In the genomic region with DNA sequence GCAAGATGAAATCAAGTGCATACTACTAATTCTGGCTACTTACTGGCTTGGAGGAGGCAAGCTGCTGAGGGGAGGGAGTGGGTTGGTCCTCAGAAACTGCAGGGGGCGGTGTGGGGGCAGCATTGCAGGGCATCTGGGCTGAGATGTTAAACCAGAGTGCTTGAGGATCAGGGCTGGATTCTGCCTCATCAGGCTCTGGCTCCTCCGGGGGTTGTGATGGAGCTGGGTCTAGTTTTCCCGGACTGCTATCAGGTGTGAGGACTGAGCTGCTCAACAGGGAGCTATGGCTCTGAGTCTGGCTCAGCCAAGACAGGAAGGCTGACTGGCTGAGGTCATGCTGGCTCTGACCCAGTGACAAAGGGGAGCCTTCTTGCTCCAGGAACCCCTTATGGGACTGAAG, we compare ENCODE assay signal across 8 cellular contexts. TPM values are rescaled to one million over a fixed set of nuclear protein-coding genes. Genes with fewer than 3 reads are reported as not detected.
DNase-seq lines count a peak whose midpoint lies in the region; ATAC-seq and TF ChIP-seq lines count a peak whose summit lies in the region.

No MANE protein-coding gene starts in this region.

- no peak overlapping the region for H3K9ac ChIP-seq in neural progenitor cell

- H3K4me1 Mint-ChIP-seq in neural progenitor cell, result peaks cover 8% of the 10 kb centered on the region

- TF ChIP-seq CTCF in GM12874 (IDR thresholded peaks at IDR 0.05; ENCODE audit: insufficient read depth, low read depth, low read length), result peak; percentile 37; the same call in 1 of the 2 replicates
- TF ChIP-seq CTCF in neural progenitor cell (IDR thresholded peaks at IDR 0.05), result peak; percentile 12

- no peaks in the 10 kb centered on the region for H3K79me2 ChIP-seq in neural progenitor cell (ENCODE audit: low read depth)

- H3K27me3 Mint-ChIP-seq in neural progenitor cell (ENCODE audit: insufficient read depth, low read depth), result peaks cover 4% of the 10 kb centered on the region

- H3K36me3 ChIP-seq in neural progenitor cell, result peaks cover 14% of the 10 kb centered on the region

- peaks cover 54% of the 10 kb centered on the region for H3K36me3 Mint-ChIP-seq in neural progenitor cell

- no peak overlapping the region for H3K4me2 ChIP-seq in neural progenitor cell

- H3K4me3 Mint-ChIP-seq in neural progenitor cell, result no peak overlapping the region

- H2AFZ ChIP-seq in neural progenitor cell (replicated peaks), result no peak overlapping the region

- no peaks in the 10 kb centered on the region for H4K20me1 ChIP-seq in neural progenitor cell (ENCODE audit: low read depth)

- ATAC-seq in HG02870 (IDR thresholded peaks at IDR 0.05; ENCODE audit: unreplicated experiment), result no peak
- no peak for ATAC-seq in HG03135 (IDR thresholded peaks at IDR 0.05; ENCODE audit: unreplicated experiment)

- H3F3A ChIP-seq in neural progenitor cell (ENCODE audit: low read depth), result peaks cover 3% of the 10 kb centered on the region

- H3K4me1 ChIP-seq in neural progenitor cell, result no peaks in the 10 kb centered on the region

- H3K4me3 ChIP-seq in neural progenitor cell, result no peak overlapping the region

- no peaks in the 10 kb centered on the region for H3K27me3 ChIP-seq in neural progenitor cell

- no peak overlapping the region for H3K27ac Mint-ChIP-seq in neural progenitor cell

- no peak overlapping the region for H3K27ac ChIP-seq in neural progenitor cell

- peak; percentile 29 for DNase-seq in RPMI8226
- peak; percentile 62 for DNase-seq in cerebellar cortex (ENCODE audit: low spot score)
- no peak for DNase-seq in neural progenitor cell (ENCODE audit: low spot score)
- DNase-seq in CD1c-positive myeloid dendritic cell (ENCODE audit: extremely low spot score), result no peak
- DNase-seq in NCI-H69 (lab: John Stamatoyannopoulos, UW), result no peak

- H3K9me3 Mint-ChIP-seq in neural progenitor cell, result no peaks in the 10 kb centered on the region

- no peaks in the 10 kb centered on the region for H3K9me3 ChIP-seq in neural progenitor cell (ENCODE audit: low read depth)

RNA-seq across cellular contexts. Expression of gene BAZ2A, which starts 28.6 kb away (rescaled TPM):
- total RNA-seq in neural progenitor cell (ENCODE audit: low replicate concordance), result 27.1 and 55.1 TPM in 2 replicates

RNA-seq across cellular contexts. Expression of gene ATP5F1B, which starts 44.3 kb away (rescaled TPM):
- total RNA-seq in neural progenitor cell (ENCODE audit: low replicate concordance), result 558 and 609 TPM in 2 replicates

Comparison
In these comparisons a context has a peak if more than half of its experiments do, and no peak if none do; other contexts are left out.
1. DNase-seq: peak in RPMI8226 (single experiment) and cerebellar cortex (single experiment); none in neural progenitor cell (single experiment), CD1c-positive myeloid dendritic cell (single experiment) and NCI-H69 (single experiment).